In genomic region chrX:19990519-19991349, GRCh38 we compare ENCODE assay signal across 8 cellular contexts. TPM values are rescaled to one million over a fixed set of nuclear protein-coding genes. Genes with fewer than 3 reads are reported as not detected.
A peak's percentile ranks its signal among the peaks of the same experiment; 100 is the strongest.
DNase-seq lines count a peak whose midpoint lies in the region; TF ChIP-seq lines count a peak whose summit lies in the region.

TSS of gene BCLAF3 (minus strand) at chrX:19991061. CDS start at chrX:19970264, 20,797 bp downstream.

- peak within 1 kb of the TSS; percentile 87 for H3K4me3 ChIP-seq in HAP-1
- H3K4me3 ChIP-seq in suprapubic skin = peak within 1 kb of the TSS; percentile 74

- in situ Hi-C loops in HAP-1 (cut with MboI; ENCODE audit: low sequenced_read_pairs) = no loop called here

- H3K9me3 ChIP-seq in HAP-1 (no peaks in the 10 kb centered on the region), suprapubic skin (no peaks in the 10 kb centered on the region)

- DNase-seq in GM03348 (ENCODE audit: low spot score) (peak; percentile 96), HAP-1 (ENCODE audit: low spot score in 2 of 2) (peak; percentile 90 to 96), M059J (ENCODE audit: low read depth) (peak; percentile 87), SHP77 treated with DMSO at 0.1 percent for 48 hours (lab: John Stamatoyannopoulos, UW) (peak; percentile 47), germinal center (ENCODE audit: low spot score) (peak; percentile 92), occipital lobe (lab: John Stamatoyannopoulos, UW) (peak; percentile 85), suprapubic skin (ENCODE audit: low spot score in 2 of 2) (peak; percentile 85 to 89)
- DNase-seq in activated naive CD4-positive, alpha-beta T cell treated with Interleukin-2 at 50 U/mL for 16 hours = peak; percentile 87

- H3K4me1 ChIP-seq in HAP-1 (peaks cover 9% of the 10 kb centered on the region), suprapubic skin (no peaks in the 10 kb centered on the region)

- H3K27ac ChIP-seq in suprapubic skin = peak within 1 kb of the TSS; percentile 69

- TF ChIP-seq EP300 in suprapubic skin (IDR thresholded peaks at IDR 0.05) = no peak

- peak; percentile 67 to 82 for TF ChIP-seq CTCF in suprapubic skin (IDR thresholded peaks at IDR 0.05)

- H3K27me3 ChIP-seq in HAP-1 (ENCODE audit: low read depth) = no peaks in the 10 kb centered on the region
- H3K27me3 ChIP-seq in suprapubic skin = no peaks in the 10 kb centered on the region

- 41% methylated on average over 10 of the region's 107 CpGs for WGBS in suprapubic skin

- no peak for TF ChIP-seq POLR2A in suprapubic skin (IDR thresholded peaks at IDR 0.05)

- no peaks in the 10 kb centered on the region for H3K36me3 ChIP-seq in HAP-1 (replicated peaks)
- H3K36me3 ChIP-seq in suprapubic skin = no peaks in the 10 kb centered on the region

RNA-seq across cellular contexts. Expression of gene BCLAF3, which starts in this region (rescaled TPM):
- 3.2 and 5.1 TPM in 2 replicates for total RNA-seq in M059J (2014; rRNA removed; shearing (Covaris generic))
- total RNA-seq in occipital lobe (53.3 TPM), suprapubic skin (10 to 100 TPM in 1 of 4 donors, 1 to 10 TPM in 3; 6.0 to 16.3 (median 7.4) TPM)

Comparison
In these comparisons a context has a peak if more than half of its experiments do, and no peak if none do; other contexts are left out.
1. Peak in every context shown above with its lines: DNase-seq, H3K4me3 ChIP-seq and H3K27ac ChIP-seq.